8 cellular contexts compared by ENCODE assay signal in genomic region chr6:144063246-144063743, GRCh38. TPM values are rescaled to one million over a fixed set of nuclear protein-coding genes. Genes with fewer than 3 reads are reported as not detected.
DNase-seq lines count a peak whose midpoint lies in the region; ATAC-seq and TF ChIP-seq lines count a peak whose summit lies in the region.

No MANE protein-coding gene starts in this region.

- H3K4me3 Mint-ChIP-seq in endodermal cell, result peak overlapping the region; percentile 65
- peak overlapping the region; percentile 76 for H3K4me3 Mint-ChIP-seq in osteocyte (ENCODE audit: unreplicated experiment)

- H3K4me1 Mint-ChIP-seq in endodermal cell (peaks cover 11% of the 10 kb centered on the region), osteocyte (ENCODE audit: unreplicated experiment) (peaks cover 12% of the 10 kb centered on the region)

- no peaks in the 10 kb centered on the region for H3K9me3 ChIP-seq in BLaER1
- H3K9me3 ChIP-seq in endodermal cell (ENCODE audit: control insufficient read depth, low read length), result no peaks in the 10 kb centered on the region

- no peaks in the 10 kb centered on the region for H4K20me1 ChIP-seq in BLaER1

- no peaks in the 10 kb centered on the region for H3K36me3 ChIP-seq in BLaER1
- no peaks in the 10 kb centered on the region for H3K36me3 ChIP-seq in endodermal cell (ENCODE audit: control insufficient read depth, insufficient read depth, low read length)

- H3K9me3 Mint-ChIP-seq in endodermal cell (no peaks in the 10 kb centered on the region), osteocyte (ENCODE audit: unreplicated experiment) (no peaks in the 10 kb centered on the region)

- H3K27me3 ChIP-seq in BLaER1 (peaks cover 12% of the 10 kb centered on the region), endodermal cell (ENCODE audit: control insufficient read depth, insufficient read depth, low read length, poor library complexity, severe bottlenecking) (peaks cover 80% of the 10 kb centered on the region)

- DNase-seq in NCI-H524 treated with DMSO at 0.1 percent for 48 hours (lab: John Stamatoyannopoulos, UW), result peak; percentile 37
- peak; percentile 65 for DNase-seq in endodermal cell
- DNase-seq in osteocyte (ENCODE audit: extremely low spot score, unreplicated experiment), result no peak
- no peak for DNase-seq in stimulated activated naive CD4-positive, alpha-beta T cell treated with Interleukin-2 at 50 U/mL for 16 hours (lab: John Stamatoyannopoulos, UW)
- no peak for DNase-seq in ecto neural progenitor cell (ENCODE audit: low spot score)

- ATAC-seq in GM19351 (IDR thresholded peaks at IDR 0.05; ENCODE audit: unreplicated experiment), result peak; percentile 4
- no peak for ATAC-seq in HG03139 (IDR thresholded peaks at IDR 0.05; ENCODE audit: unreplicated experiment)

- H3K4me2 ChIP-seq in BLaER1, result peak overlapping the region; percentile 93

- H3K4me1 ChIP-seq in BLaER1 (peaks cover 16% of the 10 kb centered on the region), endodermal cell (ENCODE audit: control insufficient read depth, insufficient read depth, low read length) (no peaks in the 10 kb centered on the region)

- H3K4me3 ChIP-seq in BLaER1 (peak overlapping the region; percentile 86), endodermal cell (ENCODE audit: low read length) (peak overlapping the region; percentile 83)

- H3K27ac ChIP-seq in BLaER1 (no peak overlapping the region), endodermal cell (ENCODE audit: low read depth, low read length) (no peak overlapping the region)

- WGBS in endodermal cell (ENCODE audit: insufficient coverage in 1 of 2, insufficient read length in 1 of 2), 2 experiments, result 12 to 14% methylated on average over 10 to 16 of the region's 16 CpGs

- H3K9ac ChIP-seq in BLaER1, result peak overlapping the region; percentile 79
- H3K9ac ChIP-seq in endodermal cell (ENCODE audit: extremely low read depth, low read length, poor library complexity, severe bottlenecking), result peak overlapping the region; percentile 49

- H3K36me3 Mint-ChIP-seq in endodermal cell (ENCODE audit: low read depth), result no peaks in the 10 kb centered on the region
- H3K36me3 Mint-ChIP-seq in osteocyte (ENCODE audit: unreplicated experiment), result no peaks in the 10 kb centered on the region

- TF ChIP-seq CTCF in endodermal cell (conservative IDR thresholded peaks at IDR 0.05) (no peak), osteocyte (IDR thresholded peaks at IDR 0.05) (no peak)

- H3K27ac Mint-ChIP-seq in endodermal cell, result no peak overlapping the region
- H3K27ac Mint-ChIP-seq in osteocyte (ENCODE audit: unreplicated experiment), result no peak overlapping the region

- H3K27me3 Mint-ChIP-seq in endodermal cell (ENCODE audit: insufficient read depth) (peaks cover 89% of the 10 kb centered on the region), osteocyte (ENCODE audit: unreplicated experiment) (peaks cover 68% of the 10 kb centered on the region)

RNA-seq across cellular contexts. Expression of gene SF3B5, which starts 32.1 kb away (rescaled TPM):
- total RNA-seq in endodermal cell, result 100 to 1,000 TPM; 124 to 138 TPM
- polyA plus RNA-seq in endodermal cell (2013, experiment 1 of 2), result 171 TPM
- 167 TPM for polyA plus RNA-seq in endodermal cell (2013, experiment 2 of 2)
- 132 and 134 TPM in 2 replicates for total RNA-seq in osteocyte

RNA-seq across cellular contexts. Expression of gene PLAGL1, which starts 55.2 kb away (rescaled TPM):
- total RNA-seq in endodermal cell (1 to 10 TPM; 1.4 to 1.6 TPM), osteocyte (90.3 and 103 TPM in 2 replicates)
- polyA plus RNA-seq in endodermal cell (2013, experiment 1 of 2), result 87.8 TPM
- polyA plus RNA-seq in endodermal cell (2013, experiment 2 of 2), result 69.3 TPM

Comparison
In these comparisons a context has a peak if more than half of its experiments do, and no peak if none do; other contexts are left out.
1. DNase-seq: peak in NCI-H524 treated with DMSO at 0.1 percent for 48 hours (single experiment) and endodermal cell (single experiment); none in osteocyte (single experiment), stimulated activated naive CD4-positive, alpha-beta T cell treated with Interleukin-2 at 50 U/mL for 16 hours (single experiment) and ecto neural progenitor cell (single experiment).
2. RNA of gene PLAGL1, which starts 55.2 kb away (total RNA-seq): 90.3 to 103 TPM in osteocyte; 1.4 to 1.6 TPM in endodermal cell; every median in the first group is over 10 times any median in the second.